Comparison of ENCODE assay signal across 8 cellular contexts in the genomic region with DNA sequence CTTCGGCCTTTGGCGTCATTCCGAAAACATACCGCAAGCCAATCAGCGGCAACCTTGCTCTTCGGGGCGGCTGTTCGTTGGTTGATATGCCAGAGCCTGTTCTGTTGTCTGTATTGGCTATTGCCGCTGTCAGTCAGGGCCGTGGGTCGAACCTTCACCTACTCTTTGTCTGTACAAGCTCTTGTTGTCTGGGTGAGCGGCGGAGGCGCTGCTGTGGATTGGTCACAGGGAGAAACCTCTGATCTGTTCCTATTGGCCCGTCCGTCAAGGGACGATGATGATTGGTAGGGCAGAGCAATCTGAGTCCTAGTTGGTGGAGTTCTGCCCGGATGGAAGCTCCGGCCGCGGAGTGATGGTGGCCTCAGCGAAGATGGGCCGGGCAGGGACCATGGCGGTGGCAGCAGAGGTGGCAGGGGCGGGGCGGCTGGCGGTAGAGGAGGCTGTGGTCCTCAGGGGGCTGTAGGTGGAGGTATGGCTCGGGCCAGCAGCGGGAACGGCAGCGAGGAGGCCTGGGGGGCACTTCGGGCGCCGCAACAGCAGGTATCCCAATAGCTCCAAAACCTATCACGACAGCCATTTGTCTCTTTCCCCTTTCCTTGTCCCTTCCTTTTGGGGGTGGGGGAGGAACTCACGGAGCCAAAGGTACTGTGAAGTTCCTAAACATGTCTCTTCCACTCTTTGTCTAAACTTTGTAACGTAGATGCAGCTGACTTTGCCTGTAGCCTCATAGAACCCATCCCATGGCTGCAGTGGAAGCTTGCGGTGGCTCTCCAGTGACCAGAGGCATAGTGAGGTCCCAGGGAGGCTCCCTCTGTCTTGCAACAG. TPM values are rescaled to one million over a fixed set of nuclear protein-coding genes. Genes with fewer than 3 reads are reported as not detected.
DNase-seq lines count a peak whose midpoint lies in the region; ATAC-seq and TF ChIP-seq lines count a peak whose summit lies in the region.

A gene (plus strand): TSS at position 307 of the 825 bp plus-strand sequence. CDS start 165 bp downstream, at position 472.

- H3K4me1 ChIP-seq in OCI-LY7 (ENCODE audit: insufficient read depth, low read length, poor library complexity, severe bottlenecking), result peaks cover 29% of the 10 kb centered on the region

- H3K4me2 ChIP-seq in OCI-LY7 (ENCODE audit: low read length), result peak within 1 kb of the TSS; percentile 100

- peak within 1 kb of the TSS; percentile 77 for H2AFZ ChIP-seq in OCI-LY7 (ENCODE audit: low read length)

- H3K79me2 ChIP-seq in OCI-LY7 (ENCODE audit: insufficient read depth, low read depth, low read length), result peaks cover 22% of the 10 kb centered on the region

- peak within 1 kb of the TSS; percentile 83 for H3K4me3 Mint-ChIP-seq in Calu3 (ENCODE audit: low read depth, unreplicated experiment)
- H3K4me3 Mint-ChIP-seq in endothelial cell (ENCODE audit: unreplicated experiment), result peak within 1 kb of the TSS; percentile 98
- H3K4me3 Mint-ChIP-seq in mesothelial cell of epicardium, result peak within 1 kb of the TSS; percentile 94

- peak within 1 kb of the TSS; percentile 98 for H3K4me3 ChIP-seq in OCI-LY7 (ENCODE audit: low read depth, low read length, poor library complexity, severe bottlenecking)

- no peak for TF ChIP-seq CTCF in Calu3 (IDR thresholded peaks at IDR 0.05; ENCODE audit: unreplicated experiment)
- no peak for TF ChIP-seq CTCF in OCI-LY7 (conservative IDR thresholded peaks at IDR 0.05; ENCODE audit: low read length)
- TF ChIP-seq CTCF in endothelial cell (IDR thresholded peaks at IDR 0.05; ENCODE audit: unreplicated experiment), result no peak
- no peak for TF ChIP-seq CTCF in mesothelial cell of epicardium (IDR thresholded peaks at IDR 0.05; ENCODE audit: unreplicated experiment)

- H3K9me3 ChIP-seq in OCI-LY7 (ENCODE audit: low read length), result no peaks in the 10 kb centered on the region

- intact Hi-C loops in Calu3 (cut with micrococcal nuclease; ENCODE audit: unreplicated experiment) (no loop called here), OCI-LY7 (cut with micrococcal nuclease; ENCODE audit: unreplicated experiment) (no loop called here)

- H3K36me3 Mint-ChIP-seq in Calu3 (ENCODE audit: insufficient read depth, unreplicated experiment) (peaks cover 86% of the 10 kb centered on the region), endothelial cell (ENCODE audit: low read depth, unreplicated experiment) (peaks cover 14% of the 10 kb centered on the region), mesothelial cell of epicardium (no peaks in the 10 kb centered on the region)

- H4K20me1 ChIP-seq in OCI-LY7 (ENCODE audit: insufficient read depth, low read length), result no peaks in the 10 kb centered on the region

- no peaks in the 10 kb centered on the region for H3K9me2 ChIP-seq in OCI-LY7 (ENCODE audit: insufficient read depth, low read length)

- BruUV-seq in Calu3 (replicated peaks; lab: Mats Ljungman, UMichigan) (TSS peak; percentile 45), OCI-LY7 (replicated peaks; lab: Mats Ljungman, UMichigan) (TSS peak; percentile 58)

- H3K27ac Mint-ChIP-seq in Calu3 (ENCODE audit: unreplicated experiment), result peak within 1 kb of the TSS; percentile 94
- peak within 1 kb of the TSS; percentile 89 for H3K27ac Mint-ChIP-seq in endothelial cell (ENCODE audit: unreplicated experiment)
- H3K27ac Mint-ChIP-seq in mesothelial cell of epicardium, result peak within 1 kb of the TSS; percentile 99

- POLR2A ChIA-PET in OCI-LY7 (lab: Charles Lee), result interaction anchor here (0.6 to 3.1 kb wide), 14 partner anchors 9 to 1075 kb away, joined by 3 to 25 read pairs (median 4); a partner anchor contains a TSS

- H3K36me3 ChIP-seq in OCI-LY7 (ENCODE audit: insufficient read depth, low read length), result peaks cover 35% of the 10 kb centered on the region

- H3K27ac ChIP-seq in OCI-LY7 (ENCODE audit: low read depth, low read length, poor library complexity, severe bottlenecking), result peak within 1 kb of the TSS; percentile 92

- CTCF ChIA-PET in Calu3 (lab: Charles Lee), result interaction anchor here (0.8 to 1.4 kb wide), 5 partner anchors 14 to 74 kb away, joined by 3 to 5 read pairs (median 4); a partner anchor contains a TSS
- CTCF ChIA-PET in OCI-LY7 (lab: Charles Lee; ENCODE audit: unreplicated experiment), result interaction anchor here (0.6 to 1.0 kb wide), 2 partner anchors 15 to 18 kb away, joined by 3 to 6 read pairs; no protein-coding TSS in a partner anchor

- no peaks in the 10 kb centered on the region for H3K9me3 Mint-ChIP-seq in Calu3 (ENCODE audit: low read depth, unreplicated experiment)
- no peaks in the 10 kb centered on the region for H3K9me3 Mint-ChIP-seq in endothelial cell (ENCODE audit: unreplicated experiment)
- H3K9me3 Mint-ChIP-seq in mesothelial cell of epicardium, result no peaks in the 10 kb centered on the region

- peak; percentile 78 for ATAC-seq in GM21526 (IDR thresholded peaks at IDR 0.05; ENCODE audit: low FRiP score, unreplicated experiment)

- peaks cover 42% of the 10 kb centered on the region for H3K4me1 Mint-ChIP-seq in Calu3 (ENCODE audit: low read depth, unreplicated experiment)
- peaks cover 37% of the 10 kb centered on the region for H3K4me1 Mint-ChIP-seq in endothelial cell (ENCODE audit: unreplicated experiment)
- H3K4me1 Mint-ChIP-seq in mesothelial cell of epicardium, result peaks cover 49% of the 10 kb centered on the region

- DNase-seq in Calu3, result peak; percentile 98
- DNase-seq in HuH-7.5 (ENCODE audit: low spot score), result peak; percentile 92
- peak; percentile 100 for DNase-seq in OCI-LY7 (ENCODE audit: low spot score)
- DNase-seq in activated T-cell treated with anti-CD3 and anti-CD28 coated beads for 1 hour (ENCODE audit: low read depth), result peak; percentile 97
- peak; percentile 97 for DNase-seq in endothelial cell (ENCODE audit: low spot score)
- peak; percentile 98 for DNase-seq in mesothelial cell of epicardium (ENCODE audit: low spot score in 2 of 2, unreplicated experiment in 2 of 2)
- DNase-seq in stimulated activated CD8-positive, alpha-beta memory T cell treated with anti-CD3 and anti-CD28 coated beads, Interleukin-15, amount 100 ng/mL, for 48 hours (ENCODE audit: low read depth in 2 of 2), result peak; percentile 99

- H3K27me3 Mint-ChIP-seq in Calu3 (ENCODE audit: unreplicated experiment) (peaks cover 3% of the 10 kb centered on the region), endothelial cell (ENCODE audit: unreplicated experiment) (peaks cover 15% of the 10 kb centered on the region), mesothelial cell of epicardium (ENCODE audit: low read depth) (no peaks in the 10 kb centered on the region)

RNA-seq across cellular contexts. Expression of the gene that starts here (rescaled TPM):
- 61.6 and 63.7 TPM in 2 replicates for total RNA-seq in Calu3 (2022)
- total RNA-seq in OCI-LY7 (2014; rRNA removed; shearing (Covaris generic)), result 70.7 and 70.8 TPM in 2 replicates
- total RNA-seq in OCI-LY7 (2022), result 68.8 and 83.8 TPM in 2 replicates
- 76.8 TPM for total RNA-seq in endothelial cell (ENCODE audit: unreplicated experiment)
- total RNA-seq in mesothelial cell of epicardium, result 111 to 113 TPM (median 111 TPM) in 3 replicates

Comparison
In these comparisons a context has a peak if more than half of its experiments do, and no peak if none do; other contexts are left out.
1. Peak in every context shown above with its lines: DNase-seq, ATAC-seq, H3K4me3 ChIP-seq and H3K27ac ChIP-seq.